Comparison of ENCODE assay signal across 7 cellular contexts in genomic region chr17:42979511-42980273, GRCh38. TPM values are rescaled to one million over a fixed set of nuclear protein-coding genes. Genes with fewer than 3 reads are reported as not detected.
DNase-seq lines count a peak whose midpoint lies in the region; ATAC-seq and TF ChIP-seq lines count a peak whose summit lies in the region.

TSS of gene PTGES3L (minus strand) at chr17:42980080. CDS start at chr17:42980053, 27 bp downstream.

- peak within 1 kb of the TSS; percentile 78 to 94 (median 88) for H3K27ac ChIP-seq in heart right ventricle

- H3K9me3 Mint-ChIP-seq in activated naive CD8-positive, alpha-beta T cell treated with anti-CD3 and anti-CD28 coated beads, Interleukin-2, amount 10 ng/mL, durations not matched to agents 7 days and 5 days, result no peaks in the 10 kb centered on the region

- H3K4me3 Mint-ChIP-seq in activated naive CD8-positive, alpha-beta T cell treated with anti-CD3 and anti-CD28 coated beads, Interleukin-2, amount 10 ng/mL, durations not matched to agents 7 days and 5 days, result peak within 1 kb of the TSS; percentile 99

- H3K4me1 ChIP-seq in heart right ventricle, result peaks cover 2 to 33% (median 27%) of the 10 kb centered on the region in 9 donors

- H3K27me3 ChIP-seq in heart right ventricle, result no peaks in the 10 kb centered on the region

- peaks cover 3% of the 10 kb centered on the region for H3K27me3 Mint-ChIP-seq in activated naive CD8-positive, alpha-beta T cell treated with anti-CD3 and anti-CD28 coated beads, Interleukin-2, amount 10 ng/mL, durations not matched to agents 7 days and 5 days

- no peak for TF ChIP-seq CTCF in heart right ventricle (IDR thresholded peaks at IDR 0.05)

- peak; percentile 17 for ATAC-seq in HG03064 (IDR thresholded peaks at IDR 0.05; ENCODE audit: low read depth, unreplicated experiment)
- peak; percentile 40 for ATAC-seq in activated naive CD8-positive, alpha-beta T cell treated with anti-CD3 and anti-CD28 coated beads, Interleukin-2, amount 10 ng/mL, durations not matched to agents 7 days and 5 days (ENCODE audit: low read depth)
- peak; percentile 70 to 92 (median 86) for ATAC-seq in heart right ventricle
- no peak for ATAC-seq in GM18858 (IDR thresholded peaks at IDR 0.05; ENCODE audit: unreplicated experiment)

- peak within 1 kb of the TSS; percentile 78 to 97 (median 88) for H3K4me3 ChIP-seq in heart right ventricle

- 19 to 28% methylated on average over 21 of the region's 21 CpGs for WGBS in heart right ventricle, 2 donors

- H3K27ac Mint-ChIP-seq in activated naive CD8-positive, alpha-beta T cell treated with anti-CD3 and anti-CD28 coated beads, Interleukin-2, amount 10 ng/mL, durations not matched to agents 7 days and 5 days, result peak within 1 kb of the TSS; percentile 97

- DNase-seq in ELR (ENCODE audit: low read depth), result peak; percentile 62
- peak; percentile 65 for DNase-seq in NCI-H526 treated with DMSO at 0.1 percent for 48 hours (lab: John Stamatoyannopoulos, UW)
- peak; percentile 52 for DNase-seq in activated naive CD8-positive, alpha-beta T cell treated with anti-CD3 and anti-CD28 coated beads, Interleukin-2, amount 10 ng/mL, durations not matched to agents 7 days and 5 days
- peak; percentile 51 to 67 for DNase-seq in heart right ventricle
- DNase-seq in posterior vena cava (ENCODE audit: low spot score), result peak; percentile 83

- H3K9me3 ChIP-seq in heart right ventricle, result no peaks in the 10 kb centered on the region

- intact Hi-C loops in heart right ventricle (cut with DNase I) (loop anchor here in 2 of 10 donors (1.0 to 2.0 kb wide), 2 partner anchors 19 kb away; partner anchors contain the start of gene RPL27 (in 2 of the 2)), posterior vena cava (cut with DNase I) (no loop called here)

- peaks cover 7% of the 10 kb centered on the region for H3K36me3 Mint-ChIP-seq in activated naive CD8-positive, alpha-beta T cell treated with anti-CD3 and anti-CD28 coated beads, Interleukin-2, amount 10 ng/mL, durations not matched to agents 7 days and 5 days

- peaks cover 0 to 23% (median 0%) of the 10 kb centered on the region in 9 donors for H3K36me3 ChIP-seq in heart right ventricle

- H3K4me1 Mint-ChIP-seq in activated naive CD8-positive, alpha-beta T cell treated with anti-CD3 and anti-CD28 coated beads, Interleukin-2, amount 10 ng/mL, durations not matched to agents 7 days and 5 days, result peaks cover 31% of the 10 kb centered on the region

- POLR2A ChIA-PET in activated naive CD8-positive, alpha-beta T cell treated with anti-CD3 and anti-CD28 coated beads, Interleukin-2, amount 10 ng/mL, durations not matched to agents 7 days and 5 days (lab: Charles Lee), result interaction anchor here (0.5 to 0.9 kb wide), 3 partner anchors 18 to 388 kb away, joined by 3 to 4 read pairs (median 4); partner anchors contain the start of genes BECN1 and RPL27

RNA-seq across cellular contexts. Expression of gene PTGES3L, which starts in this region (rescaled TPM):
- total RNA-seq in activated naive CD8-positive, alpha-beta T cell treated with anti-CD3 and anti-CD28 coated beads, Interleukin-2, amount 10 ng/mL, durations not matched to agents 7 days and 5 days, result under 1 TPM; 0.28 to 0.39 TPM
- total RNA-seq in heart right ventricle (10 to 100 TPM; 35.0 to 58.8 (median 40.5) TPM), posterior vena cava (10 to 100 TPM in 1 of 2 donors, 1 to 10 TPM in 1; 9.9 to 11.2 TPM)
- 10 to 100 TPM; 33.9 to 45.3 TPM for polyA plus RNA-seq in heart right ventricle

Comparison
In these comparisons a context has a peak if more than half of its experiments do, and no peak if none do; other contexts are left out.
1. RNA of gene PTGES3L (total RNA-seq): 35.0 to 58.8 TPM in heart right ventricle and 9.9 to 11.2 TPM in posterior vena cava; 0.28 to 0.39 TPM in activated naive CD8-positive, alpha-beta T cell treated with anti-CD3 and anti-CD28 coated beads, Interleukin-2, amount 10 ng/mL, durations not matched to agents 7 days and 5 days; every median in the first group is over 4 times any median in the second.
2. Peak in DNase-seq and ATAC-seq in activated naive CD8-positive, alpha-beta T cell treated with anti-CD3 and anti-CD28 coated beads, Interleukin-2, amount 10 ng/mL, durations not matched to agents 7 days and 5 days; RNA of the gene not detected or under 1 TPM.
3. Peak in every context shown above with its lines, with median percentiles within 50 percentile points of each other: DNase-seq.